In the genomic region with DNA sequence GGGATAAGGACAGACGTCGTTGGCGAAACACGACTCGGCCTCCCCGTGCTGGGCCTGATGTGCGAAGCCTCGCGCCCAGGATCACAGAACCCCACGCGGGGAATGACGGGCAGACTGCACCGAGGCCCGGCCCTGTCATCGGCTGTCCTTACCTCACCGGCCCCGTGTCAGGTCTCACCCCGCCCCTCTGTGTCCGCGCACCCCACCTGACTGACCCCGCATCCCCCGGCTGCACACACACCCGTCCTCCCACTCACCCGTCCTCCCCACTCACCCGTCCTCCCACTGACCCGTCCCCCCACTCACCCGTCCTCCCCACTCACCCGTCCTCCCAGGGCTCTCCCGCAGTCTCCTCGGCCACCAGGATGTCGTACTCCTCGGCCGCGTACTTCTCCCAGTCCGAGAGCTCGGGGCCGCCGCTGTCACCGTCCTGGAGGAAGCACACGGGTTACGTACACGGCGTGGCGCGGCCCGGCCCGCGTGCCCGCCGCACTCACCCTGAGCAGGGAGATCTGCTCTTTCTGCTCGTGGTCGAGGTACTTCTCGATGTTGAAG, we compare ENCODE assay signal across 17 cellular contexts.
"Had no signal": no experiment of that assay in that cellular context is flagged by ENCODE, and none has a peak within 500 bp of the region (broad histone marks: within the 10 kb centered on the region; RNA-seq: fewer than 3 reads in every experiment).

No MANE protein-coding gene starts in this region.

- H3K27me3 ChIP-seq: thyroid gland, uterus had no signal

- H3K4me1 ChIP-seq: thyroid gland, uterus had no signal

- H3K27ac Mint-ChIP-seq: activated CD8-positive, alpha-beta T cell treated with anti-CD3 and anti-CD28 coated beads for 36 hours; activated naive CD4-positive, alpha-beta T cell treated with anti-CD3 and anti-CD28 coated beads, Interleukin-2, amount 50 U/mL, for 72 hours; activated T-cell treated with anti-CD3 and anti-CD28 coated beads, Interleukin-2, amount 50 U/mL, for 72 hours; WTC11 had no signal

- H3K36me3 ChIP-seq: thyroid gland, uterus had no signal

- H3K4me3 Mint-ChIP-seq: activated CD8-positive, alpha-beta T cell treated with anti-CD3 and anti-CD28 coated beads for 36 hours; activated T-cell treated with anti-CD3 and anti-CD28 coated beads, Interleukin-2, amount 50 U/mL, for 72 hours; naive B cell; WTC11 had no signal

- H3K27ac ChIP-seq: thyroid gland, uterus had no signal

- H3K9me3 ChIP-seq: thyroid gland, uterus had no signal

- H3K9me3 Mint-ChIP-seq: activated CD8-positive, alpha-beta T cell treated with anti-CD3 and anti-CD28 coated beads for 36 hours; WTC11 had no signal

- DNase-seq: activated CD4-positive, alpha-beta T cell treated with anti-CD3 and anti-CD28 coated beads for 48 hours; activated CD8-positive, alpha-beta memory T cell treated with anti-CD3 and anti-CD28 coated beads, Interleukin-2, amount 50 U/mL, for 48 hours; activated CD8-positive, alpha-beta T cell treated with anti-CD3 and anti-CD28 coated beads for 36 hours; activated T-cell treated with anti-CD3 and anti-CD28 coated beads, Interleukin-2, amount 50 U/mL, for 72 hours; caudate nucleus; cortex of kidney; effector CD4-positive, alpha-beta T cell; foreskin fibroblast; hypothalamus; kidney glomerular epithelial cell; midbrain; naive B cell; T-helper 2 cell; thyroid gland; uterus had no signal

- H3K27me3 Mint-ChIP-seq: activated CD8-positive, alpha-beta T cell treated with anti-CD3 and anti-CD28 coated beads for 36 hours; naive B cell had no signal

- H3K4me3 ChIP-seq: thyroid gland, uterus had no signal

- ATAC-seq: activated T-cell treated with anti-CD3 and anti-CD28 coated beads, Interleukin-2, amount 50 U/mL, for 72 hours had no signal
